In genomic region chr6:36132221-36132895, GRCh38 we compare ENCODE assay signal across 9 cellular contexts.
DNase-seq lines count a peak whose midpoint lies in the region; ATAC-seq and TF ChIP-seq lines count a peak whose summit lies in the region.
"Had no signal": no experiment of that assay in that cellular context is flagged by ENCODE, and none has a peak within 500 bp of the region (broad histone marks: within the 10 kb centered on the region; RNA-seq: fewer than 3 reads in every experiment).

No MANE protein-coding gene starts in this region.

- no peaks in the 10 kb centered on the region for H3K9me3 Mint-ChIP-seq in activated naive CD8-positive, alpha-beta T cell treated with anti-CD3 and anti-CD28 coated beads, Interleukin-2, amount 50 U/mL, for 24 hours

- peak overlapping the region; percentile 91 for H3K9ac ChIP-seq in mucosa of stomach (ENCODE audit: low read length)

- H3K4me3 Mint-ChIP-seq in activated naive CD8-positive, alpha-beta T cell treated with anti-CD3 and anti-CD28 coated beads, Interleukin-2, amount 50 U/mL, for 24 hours = peak overlapping the region; percentile 86

- ATAC-seq in activated naive CD8-positive, alpha-beta T cell treated with anti-CD3 and anti-CD28 coated beads, Interleukin-2, amount 50 U/mL, for 24 hours = no peak
- ATAC-seq in GM21367 (IDR thresholded peaks at IDR 0.05; ENCODE audit: unreplicated experiment) = no peak

- peaks cover 11% of the 10 kb centered on the region for H3K79me2 ChIP-seq in ACC112 (ENCODE audit: control insufficient read depth, insufficient read depth, low read length, unreplicated experiment)

- H3K36me3 Mint-ChIP-seq in activated naive CD8-positive, alpha-beta T cell treated with anti-CD3 and anti-CD28 coated beads, Interleukin-2, amount 50 U/mL, for 24 hours (ENCODE audit: low read depth) = peaks cover 29% of the 10 kb centered on the region

- H3K4me3 ChIP-seq in ACC112 (ENCODE audit: low read depth, low read length) (peak overlapping the region; percentile 84), HEK293 (ENCODE audit: low read depth, low read length) (no peak overlapping the region), mucosa of stomach (ENCODE audit: low read length) (no peak overlapping the region)

- no peak overlapping the region for H2AFZ ChIP-seq in ACC112 (ENCODE audit: low read length, unreplicated experiment)

- H3K27me3 ChIP-seq in ACC112 (ENCODE audit: insufficient read depth, low read length) (no peaks in the 10 kb centered on the region), mucosa of stomach (ENCODE audit: control insufficient read depth, insufficient read depth, low read length) (no peaks in the 10 kb centered on the region)

- peaks cover 57% of the 10 kb centered on the region for H3K4me1 Mint-ChIP-seq in activated naive CD8-positive, alpha-beta T cell treated with anti-CD3 and anti-CD28 coated beads, Interleukin-2, amount 50 U/mL, for 24 hours

- H3K27ac ChIP-seq in ACC112 (ENCODE audit: low read depth, low read length) = peak overlapping the region; percentile 75; the same call in 1 of the 2 replicates
- H3K27ac ChIP-seq in HEK293 (ENCODE audit: extremely low read depth, low read depth, low read length) = no peak overlapping the region; the same call in 1 of the 2 replicates
- H3K27ac ChIP-seq: left ventricle myocardium inferior had no signal

- CTCF ChIA-PET in HEK293 (lab: Yijun Ruan, JAX) = interaction anchor here (0.6 to 1.6 kb wide), 7 partner anchors 7 to 249 kb away, joined by 3 to 6 read pairs (median 4); no protein-coding TSS in a partner anchor

- H3K9me3 ChIP-seq in HEK293 (ENCODE audit: control insufficient read depth, insufficient read depth, low read depth, low read length) (no peaks in the 10 kb centered on the region), mucosa of stomach (ENCODE audit: control insufficient read depth, low read length) (no peaks in the 10 kb centered on the region)
- H3K9me3 ChIP-seq: left ventricle myocardium inferior had no signal

- peak overlapping the region; percentile 89 for H3K27ac Mint-ChIP-seq in activated naive CD8-positive, alpha-beta T cell treated with anti-CD3 and anti-CD28 coated beads, Interleukin-2, amount 50 U/mL, for 24 hours

- H3K27me3 Mint-ChIP-seq in activated naive CD8-positive, alpha-beta T cell treated with anti-CD3 and anti-CD28 coated beads, Interleukin-2, amount 50 U/mL, for 24 hours = no peaks in the 10 kb centered on the region

- no peak for DNase-seq in activated naive CD8-positive, alpha-beta T cell treated with anti-CD3 and anti-CD28 coated beads, Interleukin-2, amount 50 U/mL, for 24 hours
- DNase-seq in NCI-H446 (lab: John Stamatoyannopoulos, UW) (no peak), NCI-H2081 treated with DMSO at 0.1 percent for 48 hours (lab: John Stamatoyannopoulos, UW) (no peak), cerebellar nuclear complex (lab: John Stamatoyannopoulos, UW) (no peak)
- DNase-seq: left ventricle myocardium inferior had no signal

- H3K36me3 ChIP-seq in ACC112 (ENCODE audit: insufficient read depth, low read length) (no peaks in the 10 kb centered on the region), HEK293 (ENCODE audit: control insufficient read depth in 2 of 2, insufficient read depth in 1 of 2, low read length in 2 of 2) (no peaks in the 10 kb centered on the region), mucosa of stomach (ENCODE audit: control insufficient read depth, insufficient read depth, low read length) (peaks cover 4% of the 10 kb centered on the region)
- H3K36me3 ChIP-seq: left ventricle myocardium inferior had no signal

- H3K4me1 ChIP-seq in ACC112 (ENCODE audit: control insufficient read depth, insufficient read depth, low read length, unreplicated experiment) = peaks cover 37% of the 10 kb centered on the region
- peaks cover 13% of the 10 kb centered on the region for H3K4me1 ChIP-seq in HEK293 (ENCODE audit: control insufficient read depth, insufficient read depth, low read length)
- peaks cover 16% of the 10 kb centered on the region for H3K4me1 ChIP-seq in mucosa of stomach (ENCODE audit: control insufficient read depth, insufficient read depth, low read length)

- no peak for TF ChIP-seq CTCF in HEK293 (tag by site-specific recombination; IDR thresholded peaks at IDR 0.05)

- POLR2A ChIA-PET in HEK293 (lab: Yijun Ruan, JAX) = interaction anchor here (1.2 to 1.3 kb wide), 2 partner anchors 63 to 237 kb away, joined by 3 read pairs; no protein-coding TSS in a partner anchor

TF ChIP-seq in HEK293, 187 proteins besides CTCF, POLR2A, EP300 and RAD21:
- TF ChIP-seq, protein P1, sequence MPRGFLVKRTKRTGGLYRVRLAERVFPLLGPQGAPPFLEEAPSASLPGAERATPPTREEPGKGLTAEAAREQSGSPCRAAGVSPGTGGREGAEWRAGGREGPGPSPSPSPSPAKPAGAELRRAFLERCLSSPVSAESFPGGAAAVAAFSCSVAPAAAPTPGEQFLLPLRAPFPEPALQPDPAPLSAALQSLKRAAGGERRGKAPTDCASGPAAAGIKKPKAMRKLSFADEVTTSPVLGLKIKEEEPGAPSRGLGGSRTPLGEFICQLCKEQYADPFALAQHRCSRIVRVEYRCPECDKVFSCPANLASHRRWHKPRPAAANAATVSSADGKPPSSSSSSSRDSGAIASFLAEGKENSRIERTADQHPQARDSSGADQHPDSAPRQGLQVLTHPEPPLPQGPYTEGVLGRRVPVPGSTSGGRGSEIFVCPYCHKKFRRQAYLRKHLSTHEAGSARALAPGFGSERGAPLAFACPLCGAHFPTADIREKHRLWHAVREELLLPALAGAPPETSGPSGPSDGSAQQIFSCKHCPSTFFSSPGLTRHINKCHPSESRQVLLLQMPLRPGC (tag by site-specific recombination; IDR thresholded peaks at IDR 0.05) = no peak
- TF ChIP-seq SP2 (tag by site-specific recombination; IDR thresholded peaks at IDR 0.05) (peak; percentile 9; the same call in 1 of the 2 replicates), ZNF112 (tag by site-specific recombination; IDR thresholded peaks at IDR 0.05) (no peak), ZIC2 (tag by site-specific recombination; IDR thresholded peaks at IDR 0.05) (0 out of 2 replicates have a peak, but pooled peaks have one; percentile 27)
TF ChIP-seq in HEK293: peak in this region for 2.
